Comparison of ENCODE assay signal across 10 cellular contexts in genomic region chr2:120343100-120343432, GRCh38. TPM values are rescaled to one million over a fixed set of nuclear protein-coding genes. Genes with fewer than 3 reads are reported as not detected.
A peak's percentile ranks its signal among the peaks of the same experiment; 100 is the strongest.
DNase-seq lines count a peak whose midpoint lies in the region; ATAC-seq, FAIRE-seq and TF ChIP-seq lines count a peak whose summit lies in the region.
"Had no signal": no experiment of that assay in that cellular context is flagged by ENCODE, and none has a peak within 500 bp of the region (broad histone marks: within the 10 kb centered on the region; RNA-seq: fewer than 3 reads in every experiment).

No MANE protein-coding gene starts in this region.

- no peak overlapping the region for H3K27ac Mint-ChIP-seq in CD4-positive, alpha-beta T cell
- no peak overlapping the region for H3K27ac Mint-ChIP-seq in nephron progenitor cell

- no peak for TF ChIP-seq RAD21 in K562 (CRISPR knock-in tag; conservative IDR thresholded peaks at IDR 0.05 in 1 of 2, IDR thresholded peaks at IDR 0.05 in 1 of 2)

- no TSS peak for BruUV-seq in K562 (replicated peaks; lab: Mats Ljungman, UMichigan)

- H3K9me1 ChIP-seq in K562 (ENCODE audit: control insufficient read depth, insufficient read depth, low read length): no peaks in the 10 kb centered on the region

- no peak overlapping the region for H3K4me3 ChIP-seq in K562

- TF ChIP-seq EP300 in K562 (IDR thresholded peaks at IDR 0.05; ENCODE audit: low read length): no peak

- ATAC-seq in CD4-positive, alpha-beta T cell (ENCODE audit: poor library complexity): no peak
- ATAC-seq in HG03432 (IDR thresholded peaks at IDR 0.05; ENCODE audit: unreplicated experiment) (peak; percentile 3), K562 (peak; percentile 49), GM21447 (IDR thresholded peaks at IDR 0.05; ENCODE audit: unreplicated experiment) (no peak)

- no peak for DNase-seq in CD4-positive, alpha-beta T cell
- no peak for DNase-seq in K562 (ENCODE audit: extremely low read depth in 1 of 4, low spot score in 3 of 4)
- no peak for DNase-seq in nephron progenitor cell
- DNase-seq in UCSD-AML1 (lab: John Stamatoyannopoulos, UW; ENCODE audit: unreplicated experiment): no peak
- no peak for DNase-seq in NCI-H2227 (lab: John Stamatoyannopoulos, UW; ENCODE audit: unreplicated experiment)
- no peak for DNase-seq in NCI-H1436 (lab: John Stamatoyannopoulos, UW)

- intact Hi-C loops in CD4-positive, alpha-beta T cell (cut with DNase I, micrococcal nuclease): loop anchor here in 1 of 2 experiments (2.0 kb wide), 1 partner anchor 338 kb away; no protein-coding TSS in a partner anchor
- intact Hi-C loops in K562 (cut with micrococcal nuclease): loop anchor here (2.0 to 5.0 kb wide), 3 partner anchors 114 to 338 kb away; no protein-coding TSS in a partner anchor

- H3K36me3 Mint-ChIP-seq in CD4-positive, alpha-beta T cell (ENCODE audit: low read depth): no peaks in the 10 kb centered on the region
- no peaks in the 10 kb centered on the region for H3K36me3 Mint-ChIP-seq in nephron progenitor cell (ENCODE audit: low read depth)

- H3K9ac ChIP-seq in K562 (ENCODE audit: insufficient read depth in 1 of 2, low read depth in 2 of 2, low read length in 2 of 2): peak overlapping the region in 1 of 2 experiments; percentile 31; a peak in 1 of 4 replicates

- no peak overlapping the region for H3K27ac ChIP-seq in CD4-positive, alpha-beta T cell (ENCODE audit: low read depth, low read length)
- no peak overlapping the region for H3K27ac ChIP-seq in K562 (ENCODE audit: extremely low read depth, low read depth, low read length)

- H3K4me3 Mint-ChIP-seq in CD4-positive, alpha-beta T cell: peak overlapping the region; percentile 84
- peak overlapping the region; percentile 49 for H3K4me3 Mint-ChIP-seq in nephron progenitor cell

- in situ Hi-C loops in K562 (cut with MboI): loop anchor here (10.0 kb wide), 1 partner anchor 332 kb away; no protein-coding TSS in a partner anchor

- H2AFZ ChIP-seq in K562 (ENCODE audit: low read depth, low read length): no peak overlapping the region

- H3K79me2 ChIP-seq in K562 (ENCODE audit: control insufficient read depth, insufficient read depth, low read length): no peaks in the 10 kb centered on the region

- H3K27me3 Mint-ChIP-seq in CD4-positive, alpha-beta T cell: peaks cover 67% of the 10 kb centered on the region
- H3K27me3 Mint-ChIP-seq in nephron progenitor cell (ENCODE audit: low read depth, poor library complexity): peaks cover 80% of the 10 kb centered on the region

- H3K9me3 Mint-ChIP-seq in CD4-positive, alpha-beta T cell: no peaks in the 10 kb centered on the region
- no peaks in the 10 kb centered on the region for H3K9me3 Mint-ChIP-seq in nephron progenitor cell

- peaks cover 62% of the 10 kb centered on the region for H3K27me3 ChIP-seq in CD4-positive, alpha-beta T cell (ENCODE audit: control insufficient read depth, insufficient read depth, low read length)
- H3K27me3 ChIP-seq in K562 (ENCODE audit: control insufficient read depth in 2 of 2, insufficient read depth in 2 of 2, low read length in 2 of 2): peaks cover 22 to 55% of the 10 kb centered on the region in 2 experiments; a peak in 4 of 5 replicates

- no peak for TF ChIP-seq POLR2A in K562 (conservative IDR thresholded peaks at IDR 0.05)

- H4K20me1 ChIP-seq in K562 (replicated peaks; ENCODE audit: control insufficient read depth, insufficient read depth, low read length): peaks cover 12% of the 10 kb centered on the region

- no peak overlapping the region for H3K4me2 ChIP-seq in K562 (ENCODE audit: insufficient read depth, low read length)

- FAIRE-seq in K562 (lab: Jason Lieb, UNC): no peak

- H3K36me3 ChIP-seq in K562 (ENCODE audit: control insufficient read depth, insufficient read depth, low read length): no peaks in the 10 kb centered on the region
- H3K36me3 ChIP-seq: tibial nerve had no signal

- 0% methylated on average over 5 of the region's 5 CpGs for WGBS in K562 (ENCODE audit: insufficient coverage, low coverage, missing lambda C conversion rate)

- no peak for TF ChIP-seq CTCF in CD4-positive, alpha-beta T cell (IDR thresholded peaks at IDR 0.05)
- TF ChIP-seq CTCF in K562 (IDR thresholded peaks at IDR 0.05 in 2 of 3, conservative IDR thresholded peaks at IDR 0.05 in 1 of 3; ENCODE audit: insufficient read depth in 2 of 3, low read depth in 1 of 3, low read length in 3 of 3) (no peak), nephron progenitor cell (IDR thresholded peaks at IDR 0.05) (no peak)

- no peaks in the 10 kb centered on the region for H3K9me3 ChIP-seq in CD4-positive, alpha-beta T cell (ENCODE audit: control insufficient read depth, low read length)
- no peaks in the 10 kb centered on the region for H3K9me3 ChIP-seq in K562 (replicated peaks; ENCODE audit: control insufficient read depth, insufficient read depth, low read depth, low read length)
- H3K9me3 ChIP-seq: tibial nerve had no signal

- peaks cover 19% of the 10 kb centered on the region for H3K4me1 Mint-ChIP-seq in CD4-positive, alpha-beta T cell (ENCODE audit: low read depth)
- H3K4me1 Mint-ChIP-seq in nephron progenitor cell: peaks cover 19% of the 10 kb centered on the region

- POLR2A ChIA-PET in CD4-positive, alpha-beta T cell (lab: Charles Lee): no interaction called here
- POLR2A ChIA-PET in K562 (lab: Yijun Ruan, JAX): interaction anchor here (0.9 kb wide), 1 partner anchor 9 kb away, joined by 3 read pairs; no protein-coding TSS in a partner anchor

- peaks cover 0 to 7% of the 10 kb centered on the region in 2 experiments; a peak in 2 of 5 replicates for H3K4me1 ChIP-seq in K562 (replicated peaks in 1 of 2; ENCODE audit: control insufficient read depth in 2 of 2, insufficient read depth in 2 of 2, low read length in 2 of 2)

- CTCF ChIA-PET in CD4-positive, alpha-beta T cell (lab: Charles Lee): interaction anchor here (1.0 to 1.1 kb wide), 2 partner anchors 9 to 332 kb away, joined by 3 to 4 read pairs; no protein-coding TSS in a partner anchor
- CTCF ChIA-PET in K562 (lab: Yijun Ruan, JAX; ENCODE audit: low intra/inter-chr PET ratio): interaction anchor here (0.7 to 1.7 kb wide), 3 partner anchors 110 to 337 kb away, joined by 4 to 6 read pairs (median 4); no protein-coding TSS in a partner anchor

TF ChIP-seq in K562, 482 proteins besides CTCF, POLR2A, EP300 and RAD21 (continues in another document):
- no peak for TF ChIP-seq ZNF408 (CRISPR knock-in tag; IDR thresholded peaks at IDR 0.05; ENCODE audit: low read depth)
- no peak for TF ChIP-seq ZNF398 (CRISPR knock-in tag; IDR thresholded peaks at IDR 0.05)
- no peak for TF ChIP-seq E2F3 (CRISPR knock-in tag; IDR thresholded peaks at IDR 0.05)

RNA-seq across cellular contexts. Expression of gene INHBB, which starts 2.9 kb away (rescaled TPM):
- total RNA-seq in CD4-positive, alpha-beta T cell: not detected
- not detected in 2 replicates for total RNA-seq in K562 (2011; cell fraction: chromatin; rRNA removed; ENCODE audit: low replicate concordance)
- total RNA-seq in K562 (2011; cell fraction: nucleolus; rRNA removed): not detected in 2 replicates
- total RNA-seq in K562 (2011; cell fraction: nucleoplasm; rRNA removed): not detected in 2 replicates
- total RNA-seq in K562 (2014; rRNA removed) (not detected in 2 replicates), K562 (2014; rRNA removed; fragmentation: Illumina TruSeq; extraction: Trizol) (not detected in 2 replicates), K562 (2015; rRNA removed; fragmentation: Illumina TruSeq; extraction: Trizol) (not detected in 2 replicates), K562 (2021) (0.11 TPM in 1 of 2 replicates, not detected in the other)
- polyA plus RNA-seq in K562 (2011; rRNA removed) (not detected in 2 replicates), K562 (2014; fragmentation: Illumina TruSeq; extraction: Trizol) (0.04 TPM in 1 of 2 replicates, not detected in the other), K562 (2014; fragmentation: Nextera tagmentation; extraction: Ambion mirVana) (not detected), K562 (2014; rRNA removed) (not detected in 2 replicates)
- not detected in 2 replicates for polyA plus RNA-seq in K562 (2011; cell fraction: cytosol; rRNA removed)
- polyA plus RNA-seq in K562 (2011; cell fraction: nucleus; rRNA removed): not detected in 2 replicates
- not detected in 2 replicates for polyA plus RNA-seq in K562 (2012)
- polyA minus RNA-seq in K562 (2011; rRNA and poly(A)+ RNA removed): not detected in 2 replicates
- polyA minus RNA-seq in K562 (2011; cell fraction: cytosol; rRNA and poly(A)+ RNA removed): not detected in 2 replicates
- polyA minus RNA-seq in K562 (2011; cell fraction: nucleus; rRNA and poly(A)+ RNA removed): not detected in 2 replicates
- total RNA-seq: HT-29 had no signal

Comparison
In these comparisons a context has a peak if more than half of its experiments do, and no peak if none do; other contexts are left out.
1. ATAC-seq: peak in HG03432 (single experiment) and K562 (single experiment); none in CD4-positive, alpha-beta T cell (single experiment) and GM21447 (single experiment).